Comparison of ENCODE assay signal across 1 cellular context in genomic region chr1:35924838-35925237, GRCh38.
A peak's percentile ranks its signal among the peaks of the same experiment; 100 is the strongest.
TF ChIP-seq lines count a peak whose summit lies in the region.

No MANE protein-coding gene starts in this region.

TF ChIP-seq in GM12878, 131 proteins besides CTCF, POLR2A, EP300 and RAD21:
- TF ChIP-seq SMC3 (IDR thresholded peaks at IDR 0.05; ENCODE audit: borderline replicate concordance, low read length) (no peak), RBBP5 (conservative IDR thresholded peaks at IDR 0.05) (no peak), YY1 (IDR thresholded peaks at IDR 0.05; ENCODE audit: low read depth, low read length) (no peak), POLR2AphosphoS2 (IDR thresholded peaks at IDR 0.05; ENCODE audit: low read depth, low read length) (no peak), SREBF1 (IDR thresholded peaks at IDR 0.05; ENCODE audit: low read length) (no peak), BRCA1 (IDR thresholded peaks at IDR 0.05; ENCODE audit: low read depth, low read length) (no peak), MYC (IDR thresholded peaks at IDR 0.05; ENCODE audit: insufficient read depth, insufficient read length, insufficient replicate concordance, low read length, severe bottlenecking) (no peak), IRF4 (IDR thresholded peaks at IDR 0.05; ENCODE audit: low read depth, low read length) (no peak), SREBF2 (IDR thresholded peaks at IDR 0.05; ENCODE audit: low read length) (no peak), RELB (IDR thresholded peaks at IDR 0.05; ENCODE audit: low read depth) (peak; percentile 25; the same call in 1 of the 2 replicates), ZSCAN29 (IDR thresholded peaks at IDR 0.05) (no peak), FOXM1 (IDR thresholded peaks at IDR 0.05; ENCODE audit: low read depth, low read length) (no peak), LARP7 (IDR thresholded peaks at IDR 0.05) (no peak), NFIC (IDR thresholded peaks at IDR 0.05; ENCODE audit: low read depth, low read length) (no peak), KDM1A (IDR thresholded peaks at IDR 0.05; ENCODE audit: borderline replicate concordance) (no peak), RUNX3 (IDR thresholded peaks at IDR 0.05; ENCODE audit: low read length) (0 out of 2 replicates have a peak, but pooled peaks have one; percentile 34), SPI1 (IDR thresholded peaks at IDR 0.05; ENCODE audit: borderline replicate concordance, insufficient read depth, low read depth, low read length) (peak; percentile 49), GABPA (IDR thresholded peaks at IDR 0.05; ENCODE audit: low read depth) (no peak), PKNOX1 (IDR thresholded peaks at IDR 0.05) (0 out of 2 replicates have a peak, but pooled peaks have one; percentile 34), MTA2 (IDR thresholded peaks at IDR 0.05; ENCODE audit: low read depth) (peak; percentile 63; the same call in 1 of the 2 replicates), NBN (IDR thresholded peaks at IDR 0.05) (0 out of 2 replicates have a peak, but pooled peaks have one; percentile 21), SIX5 (IDR thresholded peaks at IDR 0.05; ENCODE audit: low read depth, low read length, severe bottlenecking) (no peak), BHLHE40 (IDR thresholded peaks at IDR 0.05; ENCODE audit: borderline replicate concordance in 1 of 2, low read depth in 2 of 2, low read length in 1 of 2) (no peak), NFYA (IDR thresholded peaks at IDR 0.05; ENCODE audit: borderline replicate concordance, low read depth, low read length) (no peak), JUNB (IDR thresholded peaks at IDR 0.05) (no peak), YBX1 (IDR thresholded peaks at IDR 0.05) (no peak), IKZF2 (IDR thresholded peaks at IDR 0.05) (0 out of 4 replicates have a peak, but pooled peaks of 1 of the 2 experiments have one; percentile 20), TCF7 (IDR thresholded peaks at IDR 0.05; ENCODE audit: borderline replicate concordance) (no peak)
